Comparison of ENCODE assay signal across 13 cellular contexts in genomic region chr11:130674686-130675085, GRCh38.
A peak's percentile ranks its signal among the peaks of the same experiment; 100 is the strongest.
DNase-seq lines count a peak whose midpoint lies in the region; ATAC-seq and TF ChIP-seq lines count a peak whose summit lies in the region.
"Had no signal": no experiment of that assay in that cellular context is flagged by ENCODE, and none has a peak within 500 bp of the region (broad histone marks: within the 10 kb centered on the region; RNA-seq: fewer than 3 reads in every experiment).

No MANE protein-coding gene starts in this region.

- H2AFZ ChIP-seq in osteoblast (ENCODE audit: low read length), result no peak overlapping the region

- no peak for TF ChIP-seq POLR2A in heart left ventricle (IDR thresholded peaks at IDR 0.05)
- TF ChIP-seq POLR2A in vagina (IDR thresholded peaks at IDR 0.05), result no peak

- H3K79me2 ChIP-seq in osteoblast (ENCODE audit: insufficient read depth, low read length), result no peaks in the 10 kb centered on the region

- no peak for ATAC-seq in heart left ventricle
- ATAC-seq in Right ventricle myocardium superior (ENCODE audit: poor library complexity), result no peak
- ATAC-seq in GM19035 (IDR thresholded peaks at IDR 0.05; ENCODE audit: unreplicated experiment), result no peak
- no peak for ATAC-seq in HG02938 (IDR thresholded peaks at IDR 0.05; ENCODE audit: unreplicated experiment)
- ATAC-seq: stimulated activated naive CD8-positive, alpha-beta T cell treated with anti-CD3 and anti-CD28 coated beads, Interleukin-15, amount 100 ng/mL, for 72 hours had no signal

- no peak overlapping the region for H3K4me3 ChIP-seq in heart left ventricle
- H3K4me3 ChIP-seq in fibroblast of the aortic adventitia (ENCODE audit: low read depth, low read length), result no peak overlapping the region
- no peak overlapping the region for H3K4me3 ChIP-seq in osteoblast (ENCODE audit: insufficient read depth, low read length)
- no peak overlapping the region for H3K4me3 ChIP-seq in vagina
- H3K4me3 ChIP-seq: prostate gland had no signal

- H3K4me2 ChIP-seq in osteoblast (ENCODE audit: insufficient read depth, low read length), result no peak overlapping the region

- DNase-seq in heart left ventricle (no peak), Right ventricle myocardium superior (no peak), fibroblast of the aortic adventitia (ENCODE audit: low read depth) (peak; percentile 57), osteoblast (ENCODE audit: insufficient read length, low spot score, missing footprints) (peak; percentile 43), vagina (ENCODE audit: extremely low spot score in 2 of 2) (no peak), NCI-H2196 (lab: John Stamatoyannopoulos, UW; ENCODE audit: unreplicated experiment) (no peak)
- DNase-seq: 8988T; activated CD4-positive, alpha-beta T cell treated with anti-CD3 and anti-CD28 coated beads, Interleukin-2, amount 10 ng/mL, durations not matched to agents 24 days and 14 days; Calu3; stimulated activated naive CD8-positive, alpha-beta T cell treated with anti-CD3 and anti-CD28 coated beads, Interleukin-15, amount 100 ng/mL, for 72 hours had no signal

- H3K27me3 ChIP-seq in heart left ventricle, result no peaks in the 10 kb centered on the region
- no peaks in the 10 kb centered on the region for H3K27me3 ChIP-seq in osteoblast (ENCODE audit: insufficient read depth, low read length)
- H3K27me3 ChIP-seq in vagina, result no peaks in the 10 kb centered on the region

- H3K27ac ChIP-seq in heart left ventricle, result peak overlapping the region; percentile 74 to 87 (median 79)
- H3K27ac ChIP-seq in osteoblast (ENCODE audit: low read depth, low read length), result peak overlapping the region; percentile 92
- H3K27ac ChIP-seq in vagina, result peak overlapping the region; percentile 71

- no peak for TF ChIP-seq CTCF in heart left ventricle (IDR thresholded peaks at IDR 0.05)
- TF ChIP-seq CTCF in fibroblast of the aortic adventitia (IDR thresholded peaks at IDR 0.05; ENCODE audit: insufficient read depth, low read length), result no peak
- TF ChIP-seq CTCF in osteoblast (IDR thresholded peaks at IDR 0.05; ENCODE audit: extremely low read depth, low read depth, low read length), result no peak
- no peak for TF ChIP-seq CTCF in vagina (IDR thresholded peaks at IDR 0.05)

- H3K9me3 ChIP-seq in heart left ventricle (peaks cover 0 to 21% (median 13%) of the 10 kb centered on the region in 12 donors), osteoblast (ENCODE audit: low read depth, low read length) (peaks cover 2% of the 10 kb centered on the region), vagina (peaks cover 9% of the 10 kb centered on the region)
- H3K9me3 ChIP-seq: prostate gland had no signal

- H3K36me3 ChIP-seq in heart left ventricle, result no peaks in the 10 kb centered on the region
- no peaks in the 10 kb centered on the region for H3K36me3 ChIP-seq in osteoblast (ENCODE audit: insufficient read depth, low read length)
- no peaks in the 10 kb centered on the region for H3K36me3 ChIP-seq in vagina
- H3K36me3 ChIP-seq: prostate gland had no signal

- 82 to 83% (median 82%) methylated on average over 5 of the region's 5 CpGs for WGBS in heart left ventricle, 4 donors

- intact Hi-C loops in heart left ventricle (cut with DNase I) (loop anchor here in 5 of 10 donors (1.0 to 10.0 kb wide), 8 partner anchors 53 to 226 kb away; partner anchors contain the start of gene ADAMTS15 (in 1 of the 5)), Right ventricle myocardium superior (cut with DNase I) (loop anchor here (5.0 to 10.0 kb wide), 3 partner anchors 113 to 222 kb away; no protein-coding TSS in a partner anchor), vagina (cut with DNase I) (loop anchor here (10.0 kb wide), 2 partner anchors 150 to 230 kb away; partner anchors contain the start of gene ADAMTS15)

- no peaks in the 10 kb centered on the region for H4K20me1 ChIP-seq in osteoblast (ENCODE audit: insufficient read depth, low read length)

- H3K4me1 ChIP-seq in heart left ventricle, result peaks cover 0 to 59% (median 38%) of the 10 kb centered on the region in 12 donors
- peaks cover 49% of the 10 kb centered on the region for H3K4me1 ChIP-seq in osteoblast (ENCODE audit: insufficient read depth, low read length)
- peaks cover 18% of the 10 kb centered on the region for H3K4me1 ChIP-seq in vagina
- H3K4me1 ChIP-seq: prostate gland had no signal

Comparison
In these comparisons a context has a peak if more than half of its experiments do, and no peak if none do; other contexts are left out.
1. DNase-seq: peak in fibroblast of the aortic adventitia (single experiment) and osteoblast (single experiment); none in heart left ventricle (0 of 5), Right ventricle myocardium superior (single experiment), vagina (0 of 2) and NCI-H2196 (single experiment).
2. Peak in every context shown above with its lines, with median percentiles within 50 percentile points of each other: H3K27ac ChIP-seq.